In the genomic region with DNA sequence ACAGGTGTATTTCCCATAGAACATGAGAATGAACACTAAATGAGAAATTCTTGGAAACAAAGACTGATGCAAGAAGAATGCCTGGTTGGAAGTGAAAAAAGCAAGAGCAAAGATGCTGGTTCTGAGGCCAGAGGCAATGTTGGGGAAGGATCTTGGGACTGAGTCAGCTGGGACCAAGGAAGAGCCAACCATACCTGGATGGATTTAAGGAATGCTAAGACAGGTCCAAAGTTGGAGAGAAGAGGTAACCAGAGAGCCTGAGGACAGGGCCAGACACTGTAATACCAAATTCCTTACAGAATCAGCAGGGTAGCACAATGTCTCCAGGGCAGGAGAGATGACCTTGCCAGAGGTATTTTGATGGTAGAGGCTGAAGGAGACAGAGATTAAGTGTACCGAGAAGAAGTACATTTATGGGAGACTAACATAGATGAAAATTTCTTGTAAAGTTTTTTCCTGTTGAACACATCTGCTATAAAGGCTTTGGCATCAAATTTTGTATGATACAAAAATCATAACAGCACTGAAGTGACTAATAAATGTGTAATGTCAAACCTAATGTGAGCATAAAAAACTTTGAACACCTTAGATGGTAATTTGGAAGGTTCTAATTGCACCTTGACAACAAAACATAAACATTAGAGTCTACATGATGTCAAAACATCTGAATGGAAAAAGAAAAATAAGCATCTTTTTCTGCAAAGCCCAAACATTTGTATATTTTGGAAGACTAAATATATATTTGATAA, we compare ENCODE assay signal across 21 cellular contexts.
A peak's percentile ranks its signal among the peaks of the same experiment; 100 is the strongest.
DNase-seq lines count a peak whose midpoint lies in the region; ATAC-seq lines count a peak whose summit lies in the region.
"Had no signal": no experiment of that assay in that cellular context is flagged by ENCODE, and none has a peak within 500 bp of the region (broad histone marks: within the 10 kb centered on the region; RNA-seq: fewer than 3 reads in every experiment).

No MANE protein-coding gene starts in this region.

- H3K23ac ChIP-seq in trophoblast cell (ENCODE audit: low read length) = no peak overlapping the region

- H3K36me3 ChIP-seq in BLaER1 = no peaks in the 10 kb centered on the region
- H3K36me3 ChIP-seq in trophoblast cell (ENCODE audit: control insufficient read depth in 1 of 2, insufficient read depth in 2 of 2, low read length in 2 of 2) = no peaks in the 10 kb centered on the region
- H3K36me3 ChIP-seq: left ventricle myocardium inferior, right atrium auricular region, SJSA1 had no signal

- H2AFZ ChIP-seq in trophoblast cell (ENCODE audit: insufficient read depth, low read length, poor library complexity) = no peak overlapping the region

- no peak overlapping the region for H2BK5ac ChIP-seq in trophoblast cell (ENCODE audit: low read depth, low read length, poor library complexity)

- H2AK5ac ChIP-seq in trophoblast cell (ENCODE audit: low read length) = no peak overlapping the region

- peak overlapping the region; percentile 76 for H2BK12ac ChIP-seq in trophoblast cell (ENCODE audit: low read length)

- H3K27ac ChIP-seq in BLaER1 (no peak overlapping the region), epithelial cell of prostate (peak overlapping the region; percentile 55), trophoblast cell (ENCODE audit: low read depth, low read length) (no peak overlapping the region)
- H3K27ac ChIP-seq: dorsolateral prefrontal cortex, left ventricle myocardium inferior, SJSA1 had no signal

- no peak for ATAC-seq in HG02884 (IDR thresholded peaks at IDR 0.05; ENCODE audit: unreplicated experiment)
- ATAC-seq: HCT116 had no signal

- no peaks in the 10 kb centered on the region for H3K79me2 ChIP-seq in trophoblast cell (ENCODE audit: control insufficient read depth, insufficient read depth, low read length, poor library complexity)

- H3K4me3 ChIP-seq in BLaER1 (no peak overlapping the region), trophoblast cell (ENCODE audit: low read depth, low read length) (no peak overlapping the region)
- H3K4me3 ChIP-seq: dorsolateral prefrontal cortex, left ventricle myocardium inferior, right atrium auricular region, SJSA1 had no signal

- H4K12ac ChIP-seq in trophoblast cell (ENCODE audit: low read depth, low read length) = no peak overlapping the region

- no peak overlapping the region for H4K91ac ChIP-seq in trophoblast cell (ENCODE audit: low read depth, low read length)

- H3K9me3 Mint-ChIP-seq in IgD-negative memory B cell = no peaks in the 10 kb centered on the region
- H3K9me3 Mint-ChIP-seq in activated naive CD4-positive, alpha-beta T cell treated with anti-CD3 and anti-CD28 coated beads, Interleukin-2, amount 10 ng/mL, durations not matched to agents 7 days and 5 days = no peaks in the 10 kb centered on the region
- H3K9me3 Mint-ChIP-seq: activated T-helper 2 cell treated with anti-CD3 and anti-CD28 coated beads, Interferon-gamma antibody, Interleukin-2, Interleukin-4, amounts not matched to agents 10 μg/mL and 5 μg/mL and 100 μg/mL, durations not matched to agents 14 hours and 24 hours and 36 hours had no signal

- peaks cover 4% of the 10 kb centered on the region for H3K27me3 Mint-ChIP-seq in IgD-negative memory B cell
- peaks cover 4% of the 10 kb centered on the region for H3K27me3 Mint-ChIP-seq in activated naive CD4-positive, alpha-beta T cell treated with anti-CD3 and anti-CD28 coated beads, Interleukin-2, amount 10 ng/mL, durations not matched to agents 7 days and 5 days

- H3K4me1 Mint-ChIP-seq in IgD-negative memory B cell = peaks cover 42 to 60% (median 50%) of the 10 kb centered on the region in 3 donors
- peaks cover 11% of the 10 kb centered on the region for H3K4me1 Mint-ChIP-seq in activated naive CD4-positive, alpha-beta T cell treated with anti-CD3 and anti-CD28 coated beads, Interleukin-2, amount 10 ng/mL, durations not matched to agents 7 days and 5 days

- no peaks in the 10 kb centered on the region for H3K36me3 Mint-ChIP-seq in IgD-negative memory B cell
- no peaks in the 10 kb centered on the region for H3K36me3 Mint-ChIP-seq in activated naive CD4-positive, alpha-beta T cell treated with anti-CD3 and anti-CD28 coated beads, Interleukin-2, amount 10 ng/mL, durations not matched to agents 7 days and 5 days
- H3K36me3 Mint-ChIP-seq: naive thymus-derived CD8-positive, alpha-beta T cell had no signal

- peaks cover 6% of the 10 kb centered on the region for H3K79me1 ChIP-seq in trophoblast cell (ENCODE audit: low read length)

- H3K27me3 ChIP-seq in BLaER1 (no peaks in the 10 kb centered on the region), trophoblast cell (ENCODE audit: insufficient read depth, low read length) (no peaks in the 10 kb centered on the region)
- H3K27me3 ChIP-seq: dorsolateral prefrontal cortex, right atrium auricular region, SJSA1 had no signal

- CTCF ChIA-PET in activated naive CD4-positive, alpha-beta T cell treated with anti-CD3 and anti-CD28 coated beads, Interleukin-2, amount 10 ng/mL, durations not matched to agents 7 days and 5 days (lab: Charles Lee) = no interaction called here

- no peak overlapping the region for H2BK120ac ChIP-seq in trophoblast cell (ENCODE audit: insufficient read depth, low read length, poor library complexity)

- no peak overlapping the region for H3K18ac ChIP-seq in trophoblast cell (ENCODE audit: low read length)

- H4K8ac ChIP-seq in trophoblast cell (ENCODE audit: low read depth, low read length) = no peak overlapping the region

- H3K9ac ChIP-seq in BLaER1 = no peak overlapping the region
- H3K9ac ChIP-seq in trophoblast cell (ENCODE audit: low read length) = no peak overlapping the region

- DNase-seq in epithelial cell of prostate (ENCODE audit: low read depth, low spot score) (no peak), trophoblast cell (peak; percentile 88 to 93), NCI-H345 treated with DMSO at 0.1 percent for 48 hours (lab: John Stamatoyannopoulos, UW; ENCODE audit: unreplicated experiment) (no peak)
- no peak for DNase-seq in activated CD4-positive, alpha-beta T cell treated with anti-CD3 and anti-CD28 coated beads for 1 hour
- DNase-seq in activated naive CD4-positive, alpha-beta T cell treated with anti-CD3 and anti-CD28 coated beads, Interleukin-2, amount 10 ng/mL, durations not matched to agents 7 days and 5 days = no peak
- DNase-seq: aorta; DND-41; dorsolateral prefrontal cortex; KG1; left ventricle myocardium inferior; naive thymus-derived CD8-positive, alpha-beta T cell; NCI-H1417 treated with DMSO at 0.1 percent for 48 hours; NCI-H446; stimulated activated CD4-positive, alpha-beta T cell treated with anti-CD3 and anti-CD28 coated beads, Interleukin-4, amount 100 ng/mL, for 4 hours had no signal

- no peaks in the 10 kb centered on the region for H4K20me1 ChIP-seq in BLaER1

- H3K9me3 ChIP-seq in BLaER1 = no peaks in the 10 kb centered on the region
- no peaks in the 10 kb centered on the region for H3K9me3 ChIP-seq in trophoblast cell (ENCODE audit: insufficient read depth, low read depth, low read length)
- H3K9me3 ChIP-seq: left ventricle myocardium inferior, right atrium auricular region, SJSA1 had no signal

- H3K4me3 Mint-ChIP-seq in IgD-negative memory B cell = peak overlapping the region; percentile 16 to 85 (median 49)
- no peak overlapping the region for H3K4me3 Mint-ChIP-seq in activated naive CD4-positive, alpha-beta T cell treated with anti-CD3 and anti-CD28 coated beads, Interleukin-2, amount 10 ng/mL, durations not matched to agents 7 days and 5 days

- peaks cover 36% of the 10 kb centered on the region for H3K4me1 ChIP-seq in BLaER1
- peaks cover 0 to 5% of the 10 kb centered on the region in 2 experiments for H3K4me1 ChIP-seq in trophoblast cell (ENCODE audit: control insufficient read depth in 1 of 2, insufficient read depth in 2 of 2, low read length in 2 of 2)

- no peak overlapping the region for H3K4ac ChIP-seq in trophoblast cell (ENCODE audit: low read depth, low read length)

- peak overlapping the region; percentile 75 to 95 (median 89) for H3K27ac Mint-ChIP-seq in IgD-negative memory B cell
- no peak overlapping the region for H3K27ac Mint-ChIP-seq in activated naive CD4-positive, alpha-beta T cell treated with anti-CD3 and anti-CD28 coated beads, Interleukin-2, amount 10 ng/mL, durations not matched to agents 7 days and 5 days
- H3K27ac Mint-ChIP-seq: activated T-helper 2 cell treated with anti-CD3 and anti-CD28 coated beads, Interferon-gamma antibody, Interleukin-2, Interleukin-4, amounts not matched to agents 10 μg/mL and 5 μg/mL and 100 μg/mL, durations not matched to agents 14 hours and 24 hours and 36 hours had no signal

- no CpG with 5 or more reads among the region's 1 CpG for WGBS in trophoblast cell (ENCODE audit: extremely low coverage, insufficient coverage, insufficient read length)

- H3K14ac ChIP-seq in trophoblast cell (ENCODE audit: low read length) = no peak overlapping the region

- H3K4me2 ChIP-seq in BLaER1 (peak overlapping the region; percentile 50), trophoblast cell (ENCODE audit: low read length) (no peak overlapping the region)

Comparison
In these comparisons a context has a peak if more than half of its experiments do, and no peak if none do; other contexts are left out.
1. DNase-seq: peak in trophoblast cell (2 of 2); none in epithelial cell of prostate (single experiment), activated CD4-positive, alpha-beta T cell treated with anti-CD3 and anti-CD28 coated beads for 1 hour (single experiment), activated naive CD4-positive, alpha-beta T cell treated with anti-CD3 and anti-CD28 coated beads, Interleukin-2, amount 10 ng/mL, durations not matched to agents 7 days and 5 days (single experiment) and NCI-H345 treated with DMSO at 0.1 percent for 48 hours (single experiment).